Comparison of ENCODE assay signal across 8 cellular contexts in the genomic region with DNA sequence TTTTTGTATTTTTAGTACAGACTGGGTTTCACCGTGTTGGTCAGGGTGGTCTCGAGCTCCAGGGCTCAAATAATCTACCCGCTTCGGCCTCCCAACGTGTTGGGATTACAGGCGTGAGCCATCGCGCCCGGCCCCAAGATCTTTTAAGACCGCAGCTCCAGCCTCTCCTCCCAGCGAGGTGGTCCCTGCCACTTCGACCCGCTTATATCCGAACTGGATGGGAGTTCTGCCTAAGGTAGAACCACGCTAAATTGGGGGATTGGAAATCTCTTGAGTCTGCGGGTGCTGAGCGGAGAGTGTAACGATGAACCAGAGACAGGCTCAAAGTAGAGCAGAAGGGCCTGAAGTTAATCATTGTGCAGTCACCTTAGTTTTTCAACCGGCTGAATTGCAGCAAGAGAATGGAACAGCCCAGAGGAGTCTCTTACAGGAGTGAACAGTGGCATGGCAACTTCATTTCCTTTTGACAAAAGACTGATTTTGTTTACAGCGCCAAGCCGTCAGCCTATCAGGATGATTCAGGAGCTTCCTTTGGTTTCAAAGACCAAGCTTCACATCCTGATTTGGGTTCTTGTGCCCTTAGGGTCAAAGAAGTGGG. TPM values are rescaled to one million over a fixed set of nuclear protein-coding genes. Genes with fewer than 3 reads are reported as not detected.
DNase-seq lines count a peak whose midpoint lies in the region; ATAC-seq, FAIRE-seq and TF ChIP-seq lines count a peak whose summit lies in the region.

No MANE protein-coding gene starts in this region.

- H3K4me1 ChIP-seq in astrocyte (ENCODE audit: insufficient read depth, low read length) = peaks cover 24% of the 10 kb centered on the region
- H3K4me1 ChIP-seq in spleen = peaks cover 15 to 55% (median 37%) of the 10 kb centered on the region in 6 donors

- TF ChIP-seq CTCF in astrocyte (IDR thresholded peaks at IDR 0.05; ENCODE audit: insufficient read depth, low read depth, low read length) (no peak), spleen (IDR thresholded peaks at IDR 0.05 in 8 of 11, conservative IDR thresholded peaks at IDR 0.05 in 3 of 11) (no peak)

- H3K79me2 ChIP-seq in astrocyte (ENCODE audit: insufficient read depth, low read length) = peaks cover 11% of the 10 kb centered on the region

- peaks cover 22% of the 10 kb centered on the region for H3K4me1 Mint-ChIP-seq in astrocyte (ENCODE audit: low read depth, unreplicated experiment)
- peaks cover 18 to 30% of the 10 kb centered on the region in 2 donors for H3K4me1 Mint-ChIP-seq in immature natural killer cell

- H3K4me3 Mint-ChIP-seq in astrocyte (ENCODE audit: unreplicated experiment) (peak overlapping the region; percentile 89), immature natural killer cell (peak overlapping the region; percentile 90 to 97 (median 93))

- H3K27ac Mint-ChIP-seq in astrocyte (ENCODE audit: unreplicated experiment) = peak overlapping the region; percentile 77
- H3K27ac Mint-ChIP-seq in immature natural killer cell = peak overlapping the region; percentile 74 to 88 (median 85)

- peak; percentile 19 for ATAC-seq in GM21528 (IDR thresholded peaks at IDR 0.05; ENCODE audit: low FRiP score, unreplicated experiment)

- H3K27me3 ChIP-seq in astrocyte (ENCODE audit: insufficient read depth, low read length) = peaks cover 3% of the 10 kb centered on the region
- no peaks in the 10 kb centered on the region for H3K27me3 ChIP-seq in spleen (replicated peaks in 1 of 7)

- H3K9me3 ChIP-seq in astrocyte (ENCODE audit: insufficient read depth, low read depth, low read length) (no peaks in the 10 kb centered on the region), spleen (no peaks in the 10 kb centered on the region)

- H3K36me3 ChIP-seq in astrocyte (ENCODE audit: insufficient read depth, low read length) (peaks cover 9% of the 10 kb centered on the region), spleen (peaks cover 0 to 30% (median 10%) of the 10 kb centered on the region in 6 donors)

- H3K9ac ChIP-seq in astrocyte (ENCODE audit: low read length) = peak overlapping the region; percentile 73

- H3K9me3 Mint-ChIP-seq in astrocyte (ENCODE audit: unreplicated experiment) (no peaks in the 10 kb centered on the region), immature natural killer cell (no peaks in the 10 kb centered on the region)

- FAIRE-seq in astrocyte (lab: Jason Lieb, UNC) = no peak

- TF ChIP-seq POLR2A in spleen (IDR thresholded peaks at IDR 0.05) = no peak

- WGBS in spleen, 5 donors = 1 to 3% (median 1%) methylated on average over 17 to 21 of the region's 21 CpGs

- H3K27ac ChIP-seq in astrocyte (ENCODE audit: low read depth, low read length) (no peak overlapping the region), spleen (peak overlapping the region; percentile 58 to 95 (median 90))

- peaks cover 12% of the 10 kb centered on the region for H3K36me3 Mint-ChIP-seq in astrocyte (ENCODE audit: low read depth, unreplicated experiment)
- H3K36me3 Mint-ChIP-seq in immature natural killer cell = peaks cover 0 to 8% (median 4%) of the 10 kb centered on the region in 3 donors

- peak overlapping the region; percentile 96 for H3K4me2 ChIP-seq in astrocyte (ENCODE audit: low read length)

- no peaks in the 10 kb centered on the region for H3K27me3 Mint-ChIP-seq in astrocyte (ENCODE audit: low read depth, unreplicated experiment)
- H3K27me3 Mint-ChIP-seq in immature natural killer cell (ENCODE audit: low read depth in 3 of 3) = peaks cover 5% of the 10 kb centered on the region in 3 donors

- H4K20me1 ChIP-seq in astrocyte (ENCODE audit: insufficient read depth, low read length) = no peaks in the 10 kb centered on the region

- H2AFZ ChIP-seq in astrocyte (ENCODE audit: low read depth, low read length) = peak overlapping the region; percentile 96

- intact Hi-C loops in spleen (cut with DNase I; ENCODE audit: low total_unique reads) = no loop called here

- H3K4me3 ChIP-seq in astrocyte (ENCODE audit: insufficient read depth, low read depth, low read length) (peak overlapping the region; percentile 71), spleen (peak overlapping the region; percentile 51 to 94 (median 70))

- peak; percentile 64 for DNase-seq in DMS53 treated with DMSO at 0.1 percent for 48 hours (lab: John Stamatoyannopoulos, UW; ENCODE audit: unreplicated experiment)
- peak; percentile 50 for DNase-seq in NCI-H146 (lab: John Stamatoyannopoulos, UW)
- DNase-seq in astrocyte (ENCODE audit: low read depth) = no peak
- peak; percentile 21 to 26 (median 22) for DNase-seq in immature natural killer cell
- DNase-seq in spleen = no peak
- no peak for DNase-seq in D341Med (ENCODE audit: low spot score)
- no peak for DNase-seq in activated CD8-positive, alpha-beta memory T cell treated with anti-CD3 and anti-CD28 coated beads, Interleukin-2, amount 50 U/mL, for 48 hours

RNA-seq across cellular contexts. Expression of a gene that starts 0.7 kb away (rescaled TPM):
- 39.1 and 41.9 TPM in 2 replicates for total RNA-seq in astrocyte
- 10 to 100 TPM; 34.6 to 51.0 (median 48.1) TPM for polyA plus RNA-seq in immature natural killer cell
- total RNA-seq in spleen = 10 to 100 TPM; 41.1 to 60.5 (median 51.4) TPM
- polyA plus RNA-seq in spleen = 10 to 100 TPM; 26.2 to 29.9 (median 28.9) TPM

RNA-seq across cellular contexts. Expression of a gene that starts 9.7 kb away (rescaled TPM):
- 72.8 and 73.0 TPM in 2 replicates for total RNA-seq in astrocyte
- 100 to 1,000 TPM in 1 of 3 donors, 10 to 100 TPM in 2; 81.5 to 149 (median 95.0) TPM for polyA plus RNA-seq in immature natural killer cell
- total RNA-seq in spleen = 100 to 1,000 TPM in 5 of 7 donors, 10 to 100 TPM in 2; 90.9 to 167 (median 128) TPM
- polyA plus RNA-seq in spleen = 10 to 100 TPM; 34.0 to 57.6 (median 39.7) TPM

RNA-seq across cellular contexts. Expression of a gene that starts 39.4 kb away (rescaled TPM):
- total RNA-seq in astrocyte = 66.1 and 68.6 TPM in 2 replicates
- 10 to 100 TPM; 55.0 to 83.2 (median 64.2) TPM for polyA plus RNA-seq in immature natural killer cell
- total RNA-seq in spleen = 10 to 100 TPM; 47.6 to 61.9 (median 55.8) TPM
- polyA plus RNA-seq in spleen = 10 to 100 TPM; 30.3 to 40.7 (median 35.1) TPM

RNA-seq across cellular contexts. Expression of a gene that starts 40.7 kb away (rescaled TPM):
- total RNA-seq in astrocyte = 23.9 and 24.9 TPM in 2 replicates
- 10 to 100 TPM; 10.7 to 27.7 (median 16.5) TPM for polyA plus RNA-seq in immature natural killer cell
- total RNA-seq in spleen = 10 to 100 TPM; 20.6 to 35.4 (median 24.6) TPM
- 10 to 100 TPM; 14.8 to 16.0 (median 15.8) TPM for polyA plus RNA-seq in spleen

RNA-seq across cellular contexts. Expression of a gene that starts 58.5 kb away (rescaled TPM):
- 9.1 and 11.0 TPM in 2 replicates for total RNA-seq in astrocyte
- not detected for polyA plus RNA-seq in immature natural killer cell
- 10 to 100 TPM in 2 of 7 donors, 1 to 10 TPM in 5; 2.5 to 12.0 (median 6.6) TPM for total RNA-seq in spleen
- 1 to 10 TPM in 1 of 3 donors, under 1 TPM in 2; 0.21 to 2.2 (median 0.52) TPM for polyA plus RNA-seq in spleen

Comparison
In these comparisons a context has a peak if more than half of its experiments do, and no peak if none do; other contexts are left out.
1. DNase-seq: peak in DMS53 treated with DMSO at 0.1 percent for 48 hours (single experiment), NCI-H146 (single experiment) and immature natural killer cell (3 of 3); none in astrocyte (single experiment), spleen (single experiment), D341Med (single experiment) and activated CD8-positive, alpha-beta memory T cell treated with anti-CD3 and anti-CD28 coated beads, Interleukin-2, amount 50 U/mL, for 48 hours (single experiment).